Comparison of ENCODE assay signal across 19 cellular contexts in genomic region chr13:91361755-91362271, GRCh38. TPM values are rescaled to one million over a fixed set of nuclear protein-coding genes. Genes with fewer than 3 reads are reported as not detected.
DNase-seq lines count a peak whose midpoint lies in the region; ATAC-seq and TF ChIP-seq lines count a peak whose summit lies in the region.
"Had no signal": no experiment of that assay in that cellular context is flagged by ENCODE, and none has a peak within 500 bp of the region (broad histone marks: within the 10 kb centered on the region; RNA-seq: fewer than 3 reads in every experiment).

No MANE protein-coding gene starts in this region.

- no peak overlapping the region for H3K9ac ChIP-seq in neural progenitor cell
- H3K9ac ChIP-seq: BLaER1, SK-N-SH had no signal

- H3K4me3 ChIP-seq in body of pancreas (no peak overlapping the region), neural progenitor cell (no peak overlapping the region), ascending aorta (no peak overlapping the region)
- H3K4me3 ChIP-seq: BLaER1, HAP-1, Peyer's patch had no signal

- no peaks in the 10 kb centered on the region for H3K9me3 Mint-ChIP-seq in neural progenitor cell
- H3K9me3 Mint-ChIP-seq: CD8-positive, alpha-beta T cell had no signal

- DNase-seq in NCI-H1105 treated with DMSO at 0.1 percent for 48 hours (lab: John Stamatoyannopoulos, UW) (peak; percentile 21), NCI-H1105 (lab: John Stamatoyannopoulos, UW) (no peak), NCI-H69 (lab: John Stamatoyannopoulos, UW) (peak; percentile 53), body of pancreas (no peak), neural progenitor cell (ENCODE audit: low spot score) (no peak), ascending aorta (ENCODE audit: low spot score in 2 of 2) (no peak)
- DNase-seq in stimulated activated CD4-positive, alpha-beta T cell treated with anti-CD3 and anti-CD28 coated beads, Interleukin-4, amount 100 ng/mL, for 1 hour: no peak
- DNase-seq in stimulated activated CD4-positive, alpha-beta T cell treated with anti-CD3 and anti-CD28 coated beads, Interleukin-15, amount 100 ng/mL, for 24 hours: no peak
- DNase-seq: 8988T; CD8-positive, alpha-beta T cell; DND-41; NCI-H1436 treated with DMSO at 0.1 percent for 48 hours; NCI-H2081; NCI-H526 treated with DMSO at 0.1 percent for 48 hours; Peyer's patch; SK-N-SH had no signal

- H3K4me3 Mint-ChIP-seq in neural progenitor cell: no peak overlapping the region
- H3K4me3 Mint-ChIP-seq: CD8-positive, alpha-beta T cell had no signal

- peaks cover 80% of the 10 kb centered on the region for H3F3A ChIP-seq in neural progenitor cell (ENCODE audit: low read depth)

- ATAC-seq in body of pancreas: peak; percentile 18
- ATAC-seq: CD8-positive, alpha-beta T cell; Right ventricle myocardium inferior had no signal

- H3K27me3 ChIP-seq in body of pancreas (no peaks in the 10 kb centered on the region), neural progenitor cell (no peaks in the 10 kb centered on the region), ascending aorta (no peaks in the 10 kb centered on the region)
- H3K27me3 ChIP-seq: BLaER1, Peyer's patch had no signal

- H3K9me3 ChIP-seq in body of pancreas (peaks cover 0 to 3% (median 0%) of the 10 kb centered on the region in 3 donors), neural progenitor cell (ENCODE audit: low read depth) (no peaks in the 10 kb centered on the region), ascending aorta (no peaks in the 10 kb centered on the region)
- H3K9me3 ChIP-seq: BLaER1, HAP-1, Peyer's patch, SK-N-SH had no signal

- H3K36me3 ChIP-seq in body of pancreas (replicated peaks in 1 of 2; ENCODE audit: insufficient read depth in 1 of 2, low read depth in 2 of 2) (no peaks in the 10 kb centered on the region), neural progenitor cell (no peaks in the 10 kb centered on the region), ascending aorta (no peaks in the 10 kb centered on the region)
- H3K36me3 ChIP-seq: Peyer's patch had no signal

- peaks cover 12% of the 10 kb centered on the region for H3K36me3 Mint-ChIP-seq in neural progenitor cell

- no peak overlapping the region for H3K4me2 ChIP-seq in neural progenitor cell
- H3K4me2 ChIP-seq: BLaER1, SK-N-SH had no signal

- H3K27ac ChIP-seq in body of pancreas: no peak overlapping the region
- H3K27ac ChIP-seq in neural progenitor cell: peak overlapping the region; percentile 19
- no peak overlapping the region for H3K27ac ChIP-seq in ascending aorta
- H3K27ac ChIP-seq: BLaER1, Peyer's patch had no signal

- no peaks in the 10 kb centered on the region for H3K79me2 ChIP-seq in neural progenitor cell (ENCODE audit: low read depth)

- H3K27ac Mint-ChIP-seq in neural progenitor cell: no peak overlapping the region
- H3K27ac Mint-ChIP-seq: CD8-positive, alpha-beta T cell had no signal

- H2AFZ ChIP-seq in neural progenitor cell (replicated peaks): no peak overlapping the region

- H4K20me1 ChIP-seq in neural progenitor cell (ENCODE audit: low read depth): peaks cover 37% of the 10 kb centered on the region

- peaks cover 2% of the 10 kb centered on the region for H3K27me3 Mint-ChIP-seq in neural progenitor cell (ENCODE audit: insufficient read depth, low read depth)

- no peak for TF ChIP-seq CTCF in body of pancreas (IDR thresholded peaks at IDR 0.05)
- TF ChIP-seq CTCF in neural progenitor cell (IDR thresholded peaks at IDR 0.05): no peak
- TF ChIP-seq CTCF in ascending aorta (IDR thresholded peaks at IDR 0.05): no peak

- intact Hi-C loops in body of pancreas (cut with DNase I) (no loop called here), ascending aorta (cut with DNase I) (no loop called here)

- H3K4me1 ChIP-seq in body of pancreas (peaks cover 12% of the 10 kb centered on the region), neural progenitor cell (no peaks in the 10 kb centered on the region), ascending aorta (peaks cover 3 to 8% of the 10 kb centered on the region in 2 donors)
- H3K4me1 ChIP-seq: Peyer's patch had no signal

- no peak for TF ChIP-seq POLR2A in body of pancreas (IDR thresholded peaks at IDR 0.05)

- no peaks in the 10 kb centered on the region for H3K4me1 Mint-ChIP-seq in neural progenitor cell

- WGBS in body of pancreas, 2 donors: 18 to 26% methylated on average over 1 of the region's 1 CpG

RNA-seq across cellular contexts. Expression of gene MIR17HG, which starts 14.3 kb away (rescaled TPM):
- total RNA-seq in body of pancreas (1 to 10 TPM; 7.5 to 9.6 TPM), neural progenitor cell (ENCODE audit: low replicate concordance) (53.4 and 69.7 TPM in 2 replicates), ascending aorta (not detected)

RNA-seq across cellular contexts. Expression of gene GPC5, which starts 36.6 kb away (rescaled TPM):
- total RNA-seq in body of pancreas (not detected), neural progenitor cell (ENCODE audit: low replicate concordance) (0.07 and 0.77 TPM in 2 replicates), ascending aorta (not detected)

Comparison
In these comparisons a context has a peak if more than half of its experiments do, and no peak if none do; other contexts are left out.
1. DNase-seq: peak in NCI-H1105 treated with DMSO at 0.1 percent for 48 hours (single experiment) and NCI-H69 (single experiment); none in NCI-H1105 (single experiment), body of pancreas (0 of 4), neural progenitor cell (single experiment), stimulated activated CD4-positive, alpha-beta T cell treated with anti-CD3 and anti-CD28 coated beads, Interleukin-4, amount 100 ng/mL, for 1 hour (single experiment), stimulated activated CD4-positive, alpha-beta T cell treated with anti-CD3 and anti-CD28 coated beads, Interleukin-15, amount 100 ng/mL, for 24 hours (single experiment) and ascending aorta (0 of 2).